In genomic region chr1:158087320-158087927, GRCh38 we compare ENCODE assay signal across 8 cellular contexts.
DNase-seq lines count a peak whose midpoint lies in the region; ATAC-seq and TF ChIP-seq lines count a peak whose summit lies in the region.

No MANE protein-coding gene starts in this region.

- H3K27ac Mint-ChIP-seq in Caco-2 (ENCODE audit: unreplicated experiment) (no peak overlapping the region), WTC11 (peak overlapping the region; percentile 69)
- H3K27ac Mint-ChIP-seq in effector memory CD8-positive, alpha-beta T cell: no peak overlapping the region

- POLR2A ChIA-PET in Caco-2 (lab: Charles Lee) (no interaction called here), WTC11 (lab: Charles Lee) (interaction anchor here (0.8 to 1.0 kb wide), 2 partner anchors 9 to 68 kb away, joined by 3 read pairs; no protein-coding TSS in a partner anchor)

- no peak overlapping the region for H3K4me3 Mint-ChIP-seq in Caco-2 (ENCODE audit: unreplicated experiment)
- no peak overlapping the region for H3K4me3 Mint-ChIP-seq in WTC11
- H3K4me3 Mint-ChIP-seq in effector memory CD8-positive, alpha-beta T cell: no peak overlapping the region

- no peaks in the 10 kb centered on the region for H3K36me3 ChIP-seq in Caco-2 (ENCODE audit: control insufficient read depth, insufficient read depth, low read length)

- intact Hi-C loops in Caco-2 (cut with micrococcal nuclease; ENCODE audit: unreplicated experiment): loop anchor here (1.0 to 2.0 kb wide), 7 partner anchors 37 to 124 kb away; no protein-coding TSS in a partner anchor

- CTCF ChIA-PET in Caco-2 (lab: Charles Lee) (interaction anchor here (0.6 to 2.0 kb wide), 16 partner anchors 10 to 122 kb away, joined by 3 to 19 read pairs (median 3); no protein-coding TSS in a partner anchor), WTC11 (lab: Charles Lee) (interaction anchor here (0.6 to 4.7 kb wide), 43 partner anchors 8 to 124 kb away, joined by 3 to 67 read pairs (median 5); partner anchors contain the start of gene KIRREL1)

- H3K4me1 Mint-ChIP-seq in Caco-2 (ENCODE audit: low read depth, unreplicated experiment) (no peaks in the 10 kb centered on the region), WTC11 (peaks cover 8% of the 10 kb centered on the region)
- H3K4me1 Mint-ChIP-seq in effector memory CD8-positive, alpha-beta T cell (ENCODE audit: low read depth in 2 of 2): no peaks in the 10 kb centered on the region

- H3K27me3 Mint-ChIP-seq in Caco-2 (ENCODE audit: insufficient read depth, unreplicated experiment) (no peaks in the 10 kb centered on the region), WTC11 (ENCODE audit: low read depth) (no peaks in the 10 kb centered on the region)
- H3K27me3 Mint-ChIP-seq in effector memory CD8-positive, alpha-beta T cell: peaks cover 44 to 67% of the 10 kb centered on the region in 2 donors

- peak; percentile 57 for ATAC-seq in GM19328 (IDR thresholded peaks at IDR 0.05; ENCODE audit: unreplicated experiment)
- ATAC-seq in WTC11: peak; percentile 97
- ATAC-seq in effector memory CD8-positive, alpha-beta T cell (replicated peaks): no peak

- no peaks in the 10 kb centered on the region for H3K9me3 Mint-ChIP-seq in Caco-2 (ENCODE audit: unreplicated experiment)
- H3K9me3 Mint-ChIP-seq in WTC11: no peaks in the 10 kb centered on the region
- H3K9me3 Mint-ChIP-seq in effector memory CD8-positive, alpha-beta T cell: no peaks in the 10 kb centered on the region

- no peaks in the 10 kb centered on the region for H3K4me1 ChIP-seq in Caco-2

- H3K4me3 ChIP-seq in Caco-2 (ENCODE audit: low read depth, low read length): no peak overlapping the region

- H3K9me3 ChIP-seq in Caco-2: no peaks in the 10 kb centered on the region

- H3K36me3 Mint-ChIP-seq in Caco-2 (ENCODE audit: insufficient read depth, unreplicated experiment) (peaks cover 40% of the 10 kb centered on the region), WTC11 (peaks cover 56% of the 10 kb centered on the region)
- H3K36me3 Mint-ChIP-seq in effector memory CD8-positive, alpha-beta T cell (ENCODE audit: insufficient read depth): no peaks in the 10 kb centered on the region

- no TSS peak for BruUV-seq in Caco-2 (replicated peaks; lab: Mats Ljungman, UMichigan)

- TF ChIP-seq CTCF in Caco-2 (IDR thresholded peaks at IDR 0.05; ENCODE audit: insufficient read depth in 1 of 2, low read depth in 1 of 2, low read length in 1 of 2, severe bottlenecking in 1 of 2, unreplicated experiment in 1 of 2) (peak; percentile 90 to 98), WTC11 (IDR thresholded peaks at IDR 0.05) (peak; percentile 94)

- DNase-seq in Caco-2 (peak; percentile 73 to 80), NCI-H1105 (lab: John Stamatoyannopoulos, UW) (peak; percentile 22), WTC11 (ENCODE audit: low spot score) (peak; percentile 87), germinal center (ENCODE audit: low spot score) (peak; percentile 72), pons (ENCODE audit: low spot score) (peak; percentile 50), NCI-H2107 (lab: John Stamatoyannopoulos, UW) (no peak)
- DNase-seq in effector memory CD8-positive, alpha-beta T cell: no peak

- H3K27me3 ChIP-seq in Caco-2 (replicated peaks; ENCODE audit: control insufficient read depth, insufficient read depth, low read length): no peaks in the 10 kb centered on the region

TF ChIP-seq in WTC11, 78 proteins besides CTCF, POLR2A, EP300 and RAD21:
- TF ChIP-seq USF2 (CRISPR knock-in tag; IDR thresholded peaks at IDR 0.05) (0 out of 2 replicates have a peak, but pooled peaks have one; percentile 5), RELA (CRISPR knock-in tag; IDR thresholded peaks at IDR 0.05; ENCODE audit: borderline replicate concordance) (no peak), ERG (CRISPR knock-in tag; IDR thresholded peaks at IDR 0.05) (no peak), ZNF138 (CRISPR knock-in tag; conservative IDR thresholded peaks at IDR 0.05) (0 out of 2 replicates have a peak, but pooled peaks have one; percentile 24)

Comparison
In these comparisons a context has a peak if more than half of its experiments do, and no peak if none do; other contexts are left out.
1. DNase-seq: peak in Caco-2 (2 of 2), NCI-H1105 (single experiment), WTC11 (single experiment), germinal center (single experiment) and pons (single experiment); none in NCI-H2107 (single experiment) and effector memory CD8-positive, alpha-beta T cell (0 of 3).